ENCODE assay signal across 13 cellular contexts in genomic region chr14:76964695-76965094, GRCh38.
A peak's percentile ranks its signal among the peaks of the same experiment; 100 is the strongest.
DNase-seq lines count a peak whose midpoint lies in the region; ATAC-seq and TF ChIP-seq lines count a peak whose summit lies in the region.
"Had no signal": no experiment of that assay in that cellular context is flagged by ENCODE, and none has a peak within 500 bp of the region (broad histone marks: within the 10 kb centered on the region; RNA-seq: fewer than 3 reads in every experiment).

No MANE protein-coding gene starts in this region.

- no peaks in the 10 kb centered on the region for H3K9me3 ChIP-seq in A673 (ENCODE audit: low read depth, low read length, poor library complexity, severe bottlenecking)
- H3K9me3 ChIP-seq: prostate gland, SJCRH30 had no signal

- H3K36me3 ChIP-seq in A673 (ENCODE audit: insufficient read depth, low read length, poor library complexity, severe bottlenecking), result no peaks in the 10 kb centered on the region
- H3K36me3 ChIP-seq: prostate gland, SJCRH30 had no signal

- CTCF ChIA-PET in A673 (lab: Charles Lee), result no interaction called here
- CTCF ChIA-PET in GM10248 (lab: Yijun Ruan, JAX), result interaction anchor here (1.3 kb wide), 2 partner anchors 9 to 88 kb away, joined by 3 read pairs; no protein-coding TSS in a partner anchor

- POLR2A ChIA-PET in A673 (lab: Charles Lee; ENCODE audit: low non-redundant PET) (no interaction called here), GM10248 (lab: Yijun Ruan, JAX) (interaction anchor here (0.5 kb wide), 1 partner anchor 65 kb away, joined by 4 read pairs; no protein-coding TSS in a partner anchor)

- peak overlapping the region; percentile 25 for H3K27ac ChIP-seq in A673 (ENCODE audit: low read depth, low read length, poor library complexity, severe bottlenecking)
- H3K27ac ChIP-seq: SJCRH30 had no signal

- H3K4me3 ChIP-seq in A673 (ENCODE audit: low read depth, low read length, poor library complexity, severe bottlenecking), result no peak overlapping the region
- H3K4me3 ChIP-seq: prostate gland, SJCRH30 had no signal

- no peaks in the 10 kb centered on the region for H3K27me3 Mint-ChIP-seq in mesothelial cell of epicardium (ENCODE audit: low read depth)
- H3K27me3 Mint-ChIP-seq: memory B cell had no signal

- peaks cover 46% of the 10 kb centered on the region for H3K4me1 Mint-ChIP-seq in mesothelial cell of epicardium

- H3K4me3 Mint-ChIP-seq in mesothelial cell of epicardium, result no peak overlapping the region
- H3K4me3 Mint-ChIP-seq: CD14-positive monocyte, memory B cell had no signal

- ATAC-seq in HG03097 (IDR thresholded peaks at IDR 0.05; ENCODE audit: low FRiP score, unreplicated experiment), result no peak
- ATAC-seq in HG03039 (IDR thresholded peaks at IDR 0.05; ENCODE audit: unreplicated experiment), result no peak

- intact Hi-C loops in A673 (cut with micrococcal nuclease; ENCODE audit: unreplicated experiment), result no loop called here

- H3K27ac Mint-ChIP-seq in mesothelial cell of epicardium, result peak overlapping the region; percentile 78

- peaks cover 34% of the 10 kb centered on the region for H3K4me1 ChIP-seq in A673 (ENCODE audit: insufficient read depth, low read length, poor library complexity, severe bottlenecking)
- H3K4me1 ChIP-seq: prostate gland had no signal

- DNase-seq in A673 (ENCODE audit: low spot score) (no peak), GM10248 (ENCODE audit: extremely low spot score) (peak; percentile 70), mesothelial cell of epicardium (ENCODE audit: low spot score in 2 of 2, unreplicated experiment in 2 of 2) (no peak), NCI-H2171 treated with DMSO at 0.1 percent for 48 hours (lab: John Stamatoyannopoulos, UW) (no peak), NCI-H1048 (lab: John Stamatoyannopoulos, UW) (no peak)
- peak; percentile 59 to 67 for DNase-seq in activated CD4-positive, alpha-beta T cell treated with anti-CD3 and anti-CD28 coated beads, Interleukin-2, amount 50 U/mL, for 48 hours
- DNase-seq: GDM1, SJCRH30 had no signal

- TF ChIP-seq CTCF in A673 (conservative IDR thresholded peaks at IDR 0.05; ENCODE audit: low read depth, low read length), result no peak
- TF ChIP-seq CTCF in GM10248 (IDR thresholded peaks at IDR 0.05; ENCODE audit: control extremely low read depth, extremely low read depth, low read depth, missing control alignments), result no peak
- no peak for TF ChIP-seq CTCF in mesothelial cell of epicardium (IDR thresholded peaks at IDR 0.05; ENCODE audit: unreplicated experiment)

- H3K27me3 ChIP-seq in A673 (replicated peaks; ENCODE audit: insufficient read depth, low read depth, low read length, poor library complexity), result no peaks in the 10 kb centered on the region
- H3K27me3 ChIP-seq: SJCRH30 had no signal

- no peaks in the 10 kb centered on the region for H3K36me3 Mint-ChIP-seq in mesothelial cell of epicardium
- H3K36me3 Mint-ChIP-seq: memory B cell had no signal

- no TSS peak for BruUV-seq in A673 (replicated peaks; lab: Mats Ljungman, UMichigan)

- H3K9me3 Mint-ChIP-seq in mesothelial cell of epicardium, result no peaks in the 10 kb centered on the region
- H3K9me3 Mint-ChIP-seq: memory B cell had no signal

Comparison
In these comparisons a context has a peak if more than half of its experiments do, and no peak if none do; other contexts are left out.
1. DNase-seq: peak in GM10248 (single experiment) and activated CD4-positive, alpha-beta T cell treated with anti-CD3 and anti-CD28 coated beads, Interleukin-2, amount 50 U/mL, for 48 hours (2 of 2); none in A673 (single experiment), mesothelial cell of epicardium (0 of 2), NCI-H2171 treated with DMSO at 0.1 percent for 48 hours (single experiment) and NCI-H1048 (single experiment).